In genomic region chr20:22403860-22404608, GRCh38 we compare ENCODE assay signal across 8 cellular contexts.
DNase-seq lines count a peak whose midpoint lies in the region; ATAC-seq and TF ChIP-seq lines count a peak whose summit lies in the region.

No MANE protein-coding gene starts in this region.

- peak overlapping the region; percentile 69 for H3K4me3 ChIP-seq in endocrine pancreas (ENCODE audit: control insufficient read depth, insufficient read depth, low read length)
- H3K4me3 ChIP-seq in osteoblast (ENCODE audit: insufficient read depth, low read length): peak overlapping the region; percentile 36

- ATAC-seq in HG02870 (IDR thresholded peaks at IDR 0.05; ENCODE audit: unreplicated experiment): no peak
- no peak for ATAC-seq in HG03095 (IDR thresholded peaks at IDR 0.05; ENCODE audit: unreplicated experiment)

- H3K27me3 ChIP-seq in endocrine pancreas (ENCODE audit: control insufficient read depth, insufficient read depth, low read length) (no peaks in the 10 kb centered on the region), osteoblast (ENCODE audit: insufficient read depth, low read length) (no peaks in the 10 kb centered on the region)

- H3K79me2 ChIP-seq in osteoblast (ENCODE audit: insufficient read depth, low read length): no peaks in the 10 kb centered on the region

- H3K4me1 ChIP-seq in endocrine pancreas (ENCODE audit: control insufficient read depth, insufficient read depth, low read length) (peaks cover 15% of the 10 kb centered on the region), osteoblast (ENCODE audit: insufficient read depth, low read length) (no peaks in the 10 kb centered on the region)

- DNase-seq in ELF-1 (ENCODE audit: low read depth, low spot score) (peak; percentile 19), NCI-H2081 treated with DMSO at 0.1 percent for 48 hours (lab: John Stamatoyannopoulos, UW) (peak; percentile 26), osteoblast (ENCODE audit: insufficient read length, low spot score, missing footprints) (no peak), GM13977 (ENCODE audit: low spot score) (no peak), NCI-H187 (lab: John Stamatoyannopoulos, UW) (no peak)

- peak overlapping the region; percentile 67 for H2AFZ ChIP-seq in osteoblast (ENCODE audit: low read length)

- in situ Hi-C loops in GM13977 (cut with MboI; ENCODE audit: low pct_unique_long_range_greater_than_20kb, low sequenced_read_pairs, unreplicated experiment): no loop called here

- no peak overlapping the region for H3K27ac ChIP-seq in osteoblast (ENCODE audit: low read depth, low read length)

- H3K36me3 ChIP-seq in endocrine pancreas (ENCODE audit: control insufficient read depth, insufficient read depth, low read length) (no peaks in the 10 kb centered on the region), osteoblast (ENCODE audit: insufficient read depth, low read length) (no peaks in the 10 kb centered on the region)

- TF ChIP-seq CTCF in osteoblast (IDR thresholded peaks at IDR 0.05; ENCODE audit: extremely low read depth, low read depth, low read length) (no peak), GM13977 (IDR thresholded peaks at IDR 0.05; ENCODE audit: extremely low read depth, insufficient read depth, missing control alignments) (no peak)

- no peak overlapping the region for H3K9ac ChIP-seq in endocrine pancreas (ENCODE audit: control insufficient read depth, insufficient read depth, low read length)

- H3K9me3 ChIP-seq in endocrine pancreas (ENCODE audit: control insufficient read depth, low read length) (no peaks in the 10 kb centered on the region), osteoblast (ENCODE audit: low read depth, low read length) (peaks cover 3% of the 10 kb centered on the region)

- H3K4me2 ChIP-seq in osteoblast (ENCODE audit: insufficient read depth, low read length): peak overlapping the region; percentile 46

- no peaks in the 10 kb centered on the region for H4K20me1 ChIP-seq in osteoblast (ENCODE audit: insufficient read depth, low read length)

Comparison
In these comparisons a context has a peak if more than half of its experiments do, and no peak if none do; other contexts are left out.
1. DNase-seq: peak in ELF-1 (single experiment) and NCI-H2081 treated with DMSO at 0.1 percent for 48 hours (single experiment); none in osteoblast (single experiment), GM13977 (single experiment) and NCI-H187 (0 of 2).